In the genomic region with DNA sequence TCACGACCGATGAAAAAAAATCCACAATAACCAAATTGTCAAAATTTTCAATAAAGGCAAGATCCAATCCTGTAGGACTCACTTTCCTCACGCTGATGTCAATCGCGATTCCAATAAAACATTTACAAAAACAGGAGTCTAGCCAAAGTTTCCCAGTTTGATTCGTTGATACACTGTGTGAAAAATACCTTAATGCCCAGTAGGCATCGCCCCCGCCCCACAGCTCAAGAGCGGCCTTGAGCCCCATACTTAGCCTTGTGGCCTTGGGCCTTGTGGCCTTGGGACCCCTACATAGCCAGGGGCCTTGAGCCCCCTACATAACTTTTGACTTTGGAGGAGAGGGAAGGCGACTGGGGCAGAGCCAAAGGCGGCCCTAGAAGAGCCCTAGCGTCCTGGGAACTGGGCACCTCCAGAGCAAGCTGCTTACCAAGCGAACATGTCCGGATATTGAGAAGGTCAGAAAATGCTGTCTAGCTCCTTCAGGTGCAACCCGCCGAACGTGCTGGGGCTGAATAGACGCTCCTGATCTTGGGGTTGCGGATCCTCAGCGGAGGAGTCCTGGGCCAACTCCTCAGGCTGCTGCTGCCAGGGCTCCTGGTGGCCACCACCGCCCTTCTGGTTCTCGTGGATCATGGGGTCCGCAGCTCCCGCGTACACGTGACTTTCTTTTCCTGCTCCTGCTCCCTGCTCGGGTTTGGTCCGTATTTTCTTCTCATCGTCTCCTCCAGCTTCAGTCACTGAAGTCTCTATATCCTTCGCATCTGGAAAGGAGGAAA, we compare ENCODE assay signal across 9 cellular contexts.
A peak's percentile ranks its signal among the peaks of the same experiment; 100 is the strongest.
DNase-seq lines count a peak whose midpoint lies in the region; ATAC-seq and TF ChIP-seq lines count a peak whose summit lies in the region.
"Had no signal": no experiment of that assay in that cellular context is flagged by ENCODE, and none has a peak within 500 bp of the region (broad histone marks: within the 10 kb centered on the region; RNA-seq: fewer than 3 reads in every experiment).

No MANE protein-coding gene starts in this region.

- peak overlapping the region; percentile 53 for H3K4me3 Mint-ChIP-seq in activated T-cell treated with anti-CD3 and anti-CD28 coated beads, Interleukin-2, amount 50 U/mL, for 24 hours
- peak overlapping the region; percentile 54 for H3K4me3 Mint-ChIP-seq in activated T-helper 2 cell treated with anti-CD3 and anti-CD28 coated beads, Interferon-gamma antibody, Interleukin-2, Interleukin-4, amounts not matched to agents 10 μg/mL and 5 μg/mL and 100 μg/mL, durations not matched to agents 14 hours and 24 hours and 36 hours (ENCODE audit: low read depth)

- no peak overlapping the region for H3K27ac Mint-ChIP-seq in activated T-cell treated with anti-CD3 and anti-CD28 coated beads, Interleukin-2, amount 50 U/mL, for 24 hours
- no peak overlapping the region for H3K27ac Mint-ChIP-seq in activated T-helper 2 cell treated with anti-CD3 and anti-CD28 coated beads, Interferon-gamma antibody, Interleukin-2, Interleukin-4, amounts not matched to agents 10 μg/mL and 5 μg/mL and 100 μg/mL, durations not matched to agents 14 hours and 24 hours and 36 hours

- no peak for ATAC-seq in GM19324 (IDR thresholded peaks at IDR 0.05; ENCODE audit: low FRiP score, unreplicated experiment)

- H3K36me3 ChIP-seq in stomach = no peaks in the 10 kb centered on the region

- peaks cover 3 to 44% (median 40%) of the 10 kb centered on the region in 3 donors for H3K27me3 ChIP-seq in stomach

- peaks cover 14% of the 10 kb centered on the region for H3K4me1 Mint-ChIP-seq in activated T-cell treated with anti-CD3 and anti-CD28 coated beads, Interleukin-2, amount 50 U/mL, for 24 hours (ENCODE audit: low read depth)
- peaks cover 6% of the 10 kb centered on the region for H3K4me1 Mint-ChIP-seq in activated T-helper 2 cell treated with anti-CD3 and anti-CD28 coated beads, Interferon-gamma antibody, Interleukin-2, Interleukin-4, amounts not matched to agents 10 μg/mL and 5 μg/mL and 100 μg/mL, durations not matched to agents 14 hours and 24 hours and 36 hours (ENCODE audit: low read depth)

- H3K4me1 ChIP-seq in stomach = peaks cover 0 to 18% (median 15%) of the 10 kb centered on the region in 4 donors

- H3K9me3 ChIP-seq in stomach = no peaks in the 10 kb centered on the region

- no peak for TF ChIP-seq EP300 in stomach (IDR thresholded peaks at IDR 0.05)

- peaks cover 67% of the 10 kb centered on the region for H3K27me3 Mint-ChIP-seq in activated T-cell treated with anti-CD3 and anti-CD28 coated beads, Interleukin-2, amount 50 U/mL, for 24 hours
- H3K27me3 Mint-ChIP-seq in activated T-helper 2 cell treated with anti-CD3 and anti-CD28 coated beads, Interferon-gamma antibody, Interleukin-2, Interleukin-4, amounts not matched to agents 10 μg/mL and 5 μg/mL and 100 μg/mL, durations not matched to agents 14 hours and 24 hours and 36 hours (ENCODE audit: low read depth) = peaks cover 47% of the 10 kb centered on the region

- H3K27ac ChIP-seq in stomach = no peak overlapping the region

- TF ChIP-seq POLR2A in stomach (IDR thresholded peaks at IDR 0.05) = no peak

- H3K36me3 Mint-ChIP-seq in activated T-cell treated with anti-CD3 and anti-CD28 coated beads, Interleukin-2, amount 50 U/mL, for 24 hours (ENCODE audit: low read depth) = no peaks in the 10 kb centered on the region
- H3K36me3 Mint-ChIP-seq in activated T-helper 2 cell treated with anti-CD3 and anti-CD28 coated beads, Interferon-gamma antibody, Interleukin-2, Interleukin-4, amounts not matched to agents 10 μg/mL and 5 μg/mL and 100 μg/mL, durations not matched to agents 14 hours and 24 hours and 36 hours (ENCODE audit: low read depth) = no peaks in the 10 kb centered on the region

- H3K9me3 Mint-ChIP-seq in activated T-cell treated with anti-CD3 and anti-CD28 coated beads, Interleukin-2, amount 50 U/mL, for 24 hours = no peaks in the 10 kb centered on the region
- H3K9me3 Mint-ChIP-seq in activated T-helper 2 cell treated with anti-CD3 and anti-CD28 coated beads, Interferon-gamma antibody, Interleukin-2, Interleukin-4, amounts not matched to agents 10 μg/mL and 5 μg/mL and 100 μg/mL, durations not matched to agents 14 hours and 24 hours and 36 hours = no peaks in the 10 kb centered on the region

- intact Hi-C loops in activated T-helper 2 cell treated with anti-CD3 and anti-CD28 coated beads, Interferon-gamma antibody, Interleukin-2, Interleukin-4, amounts not matched to agents 10 μg/mL and 5 μg/mL and 100 μg/mL, durations not matched to agents 14 hours and 24 hours and 36 hours (cut with micrococcal nuclease) = loop anchor here (2.0 kb wide), 1 partner anchor 14 kb away; no protein-coding TSS in a partner anchor
- intact Hi-C loops in stomach (cut with DNase I; ENCODE audit: low total_unique reads) = no loop called here

- no peak for DNase-seq in activated T-cell treated with anti-CD3 and anti-CD28 coated beads, Interleukin-2, amount 50 U/mL, for 24 hours
- no peak for DNase-seq in activated T-cell treated with anti-CD3 and anti-CD28 coated beads, Interleukin-2, amount 50 U/mL, for 48 hours
- no peak for DNase-seq in activated T-helper 2 cell treated with anti-CD3 and anti-CD28 coated beads, Interferon-gamma antibody, Interleukin-2, Interleukin-4, amounts not matched to agents 10 μg/mL and 5 μg/mL and 100 μg/mL, durations not matched to agents 14 hours and 24 hours and 36 hours (ENCODE audit: low spot score)
- DNase-seq in left kidney (ENCODE audit: low read depth, low spot score) (peak; percentile 10), stomach (no peak), C1 segment of cervical spinal cord (lab: John Stamatoyannopoulos, UW) (no peak), SKM-1 treated with dmso at 0.1 percent for 144 hours (lab: John Stamatoyannopoulos, UW; ENCODE audit: unreplicated experiment) (no peak)
- DNase-seq: activated gamma-delta T cell treated with Interleukin-2 at 50 U/mL for 16 hours had no signal

- no peak for TF ChIP-seq CTCF in stomach (IDR thresholded peaks at IDR 0.05)

- WGBS in stomach, 5 donors = 26 to 53% (median 31%) methylated on average over 26 to 30 of the region's 30 CpGs

- peak overlapping the region; percentile 25 to 43 (median 35) for H3K4me3 ChIP-seq in stomach
